Comparison of ENCODE assay signal across 19 cellular contexts in genomic region chr1:2156866-2157265, GRCh38. TPM values are rescaled to one million over a fixed set of nuclear protein-coding genes. Genes with fewer than 3 reads are reported as not detected.
DNase-seq lines count a peak whose midpoint lies in the region; ATAC-seq, FAIRE-seq and TF ChIP-seq lines count a peak whose summit lies in the region.
"Had no signal": no experiment of that assay in that cellular context is flagged by ENCODE, and none has a peak within 500 bp of the region (broad histone marks: within the 10 kb centered on the region; RNA-seq: fewer than 3 reads in every experiment).

No MANE protein-coding gene starts in this region.

- H3K79me2 ChIP-seq in H9 (ENCODE audit: insufficient read depth, low read length) (no peaks in the 10 kb centered on the region; the same call in 1 of the 2 replicates), GM23248 (ENCODE audit: insufficient read depth) (no peaks in the 10 kb centered on the region)

- peak overlapping the region; percentile 76 for H3K27ac ChIP-seq in WERI-Rb-1
- H3K27ac ChIP-seq in H9 (ENCODE audit: insufficient read length, low read depth, low read length), result no peak overlapping the region
- H3K27ac ChIP-seq in GM23248, result no peak overlapping the region

- in situ Hi-C loops in GM23248 (cut with MboI), result no loop called here

- CTCF ChIA-PET in Calu3 (lab: Charles Lee), result no interaction called here

- H2BK5ac ChIP-seq in H9 (ENCODE audit: insufficient read length, low read length), result no peak overlapping the region

- TF ChIP-seq CTCF in D721Med (IDR thresholded peaks at IDR 0.05; ENCODE audit: insufficient read depth, missing control alignments) (no peak), WERI-Rb-1 (IDR thresholded peaks at IDR 0.05; ENCODE audit: low read depth, low read length) (no peak), H9 (conservative IDR thresholded peaks at IDR 0.05) (no peak), Calu3 (IDR thresholded peaks at IDR 0.05; ENCODE audit: unreplicated experiment) (no peak)

- H2AK5ac ChIP-seq in H9 (ENCODE audit: insufficient read length, low read length), result no peak overlapping the region

- H3K27me3 Mint-ChIP-seq in H9 (ENCODE audit: low read depth), result no peaks in the 10 kb centered on the region
- no peaks in the 10 kb centered on the region for H3K27me3 Mint-ChIP-seq in Calu3 (ENCODE audit: unreplicated experiment)
- H3K27me3 Mint-ChIP-seq: CD4-positive, alpha-beta memory T cell had no signal

- H3K23ac ChIP-seq in H9 (ENCODE audit: insufficient read length, low read depth, low read length), result no peak overlapping the region

- no peak overlapping the region for H4K91ac ChIP-seq in H9 (ENCODE audit: insufficient read length, low read depth, low read length)

- H3K4me1 Mint-ChIP-seq in H9 (no peaks in the 10 kb centered on the region), Calu3 (ENCODE audit: low read depth, unreplicated experiment) (no peaks in the 10 kb centered on the region)

- no peak for FAIRE-seq in D721Med (lab: Jason Lieb, UNC)
- FAIRE-seq: GM12891, GM18507, H54 had no signal

- no peak overlapping the region for H2BK20ac ChIP-seq in H9 (ENCODE audit: low read depth, low read length, poor library complexity, severe bottlenecking)

- H3K9me3 Mint-ChIP-seq in H9, result no peaks in the 10 kb centered on the region
- H3K9me3 Mint-ChIP-seq in Calu3 (ENCODE audit: low read depth, unreplicated experiment), result peaks cover 6% of the 10 kb centered on the region

- H3K9me2 ChIP-seq in GM23248 (ENCODE audit: insufficient read depth), result no peaks in the 10 kb centered on the region

- no peak overlapping the region for H2BK120ac ChIP-seq in H9 (ENCODE audit: low read depth, low read length, poor library complexity, severe bottlenecking)

- H3K9ac ChIP-seq in H9 (ENCODE audit: extremely low read depth, insufficient read length, low read length), result no peak overlapping the region
- H3K9ac ChIP-seq in GM23248, result no peak overlapping the region

- no peak for ATAC-seq in HG03045 (IDR thresholded peaks at IDR 0.05; ENCODE audit: unreplicated experiment)

- no peaks in the 10 kb centered on the region for H3K23me2 ChIP-seq in H9 (ENCODE audit: insufficient read length, low read depth, low read length, poor library complexity, severe bottlenecking)

- H3K27me3 ChIP-seq in WERI-Rb-1 (ENCODE audit: insufficient read depth, low read depth, severe bottlenecking) (no peaks in the 10 kb centered on the region), H9 (ENCODE audit: insufficient read depth, low read length) (no peaks in the 10 kb centered on the region), GM23248 (replicated peaks; ENCODE audit: insufficient read depth) (no peaks in the 10 kb centered on the region)

- no TSS peak for BruUV-seq in Calu3 (replicated peaks; lab: Mats Ljungman, UMichigan)

- no peak overlapping the region for H3K56ac ChIP-seq in H9 (ENCODE audit: insufficient read length, low read depth, low read length)

- H3K4me3 Mint-ChIP-seq in H9, result no peak overlapping the region
- no peak overlapping the region for H3K4me3 Mint-ChIP-seq in Calu3 (ENCODE audit: low read depth, unreplicated experiment)
- H3K4me3 Mint-ChIP-seq: CD4-positive, alpha-beta memory T cell had no signal

- H3K4ac ChIP-seq in H9 (ENCODE audit: low read depth, low read length), result no peak overlapping the region

- no peak overlapping the region for H2BK12ac ChIP-seq in H9 (ENCODE audit: insufficient read length, low read depth, low read length)

- no peak overlapping the region for H4K5ac ChIP-seq in H9 (ENCODE audit: insufficient read length, low read depth, low read length)

- H3K36me3 ChIP-seq in WERI-Rb-1 (peaks cover 18% of the 10 kb centered on the region), GM23248 (ENCODE audit: low read depth) (no peaks in the 10 kb centered on the region)

- DNase-seq in D721Med (ENCODE audit: insufficient read length, low spot score), result peak; percentile 38
- DNase-seq in NCI-H524 treated with DMSO at 0.1 percent for 48 hours (lab: John Stamatoyannopoulos, UW), result peak; percentile 88
- peak; percentile 87 for DNase-seq in WERI-Rb-1
- DNase-seq in retina, result peak; percentile 23
- no peak for DNase-seq in H9
- DNase-seq in GM23248, result no peak
- DNase-seq in Calu3, result no peak
- DNase-seq: C1 segment of cervical spinal cord, COR-L47, DMS53, DMS79 treated with DMSO at 0.1 percent for 48 hours, GF-D8, GOT3, HCEC 1CT had no signal

- no peaks in the 10 kb centered on the region for H3F3A ChIP-seq in GM23248 (ENCODE audit: insufficient read depth)

- intact Hi-C loops in Calu3 (cut with micrococcal nuclease; ENCODE audit: unreplicated experiment), result no loop called here

- H3K9me3 ChIP-seq in WERI-Rb-1 (ENCODE audit: severe bottlenecking), result no peaks in the 10 kb centered on the region
- no peaks in the 10 kb centered on the region for H3K9me3 ChIP-seq in H9 (ENCODE audit: control insufficient read depth, low read depth, low read length)
- H3K9me3 ChIP-seq in GM23248 (ENCODE audit: low read depth), result no peaks in the 10 kb centered on the region

- no peaks in the 10 kb centered on the region for H3K4me1 ChIP-seq in H9 (ENCODE audit: insufficient read depth, low read length)
- no peaks in the 10 kb centered on the region for H3K4me1 ChIP-seq in GM23248 (ENCODE audit: insufficient read depth)

- no peak overlapping the region for H2BK15ac ChIP-seq in H9 (ENCODE audit: low read depth, low read length)

- peaks cover 3% of the 10 kb centered on the region for H4K20me1 ChIP-seq in H9 (ENCODE audit: control insufficient read depth, insufficient read depth, insufficient read length)
- no peaks in the 10 kb centered on the region for H4K20me1 ChIP-seq in GM23248 (ENCODE audit: insufficient read depth)

- no peak overlapping the region for H4K8ac ChIP-seq in H9 (replicated peaks; ENCODE audit: insufficient read length, low read depth, low read length)

- H3K4me3 ChIP-seq in WERI-Rb-1 (ENCODE audit: low read depth, low read length), result no peak overlapping the region
- H3K4me3 ChIP-seq in GM23248, result no peak overlapping the region

- H3K18ac ChIP-seq in H9 (ENCODE audit: insufficient read length, low read depth, low read length), result no peak overlapping the region

- no peak overlapping the region; a peak in 1 of 7 replicates for H3K27ac Mint-ChIP-seq in H9
- H3K27ac Mint-ChIP-seq in Calu3 (ENCODE audit: unreplicated experiment), result no peak overlapping the region

- H3K14ac ChIP-seq in H9 (ENCODE audit: insufficient read depth, low read length), result no peak overlapping the region

- H3T11ph ChIP-seq in H9 (ENCODE audit: low read length), result no peak overlapping the region

- no CpG with 5 or more reads among the region's 9 CpGs for WGBS in H9 (ENCODE audit: extremely low coverage, insufficient read length, low lambda C conversion rate)
- 49 to 53% methylated on average over 9 of the region's 9 CpGs for WGBS in GM23248 (ENCODE audit: low coverage in 1 of 2, low lambda C conversion rate in 2 of 2, missing lambda C conversion rate in 2 of 2), 2 experiments

- H2AFZ ChIP-seq in H9 (ENCODE audit: low read length) (no peak overlapping the region), GM23248 (no peak overlapping the region)

- peaks cover 12 to 50% (median 28%) of the 10 kb centered on the region in 3 experiments for H3K36me3 Mint-ChIP-seq in H9 (ENCODE audit: insufficient read depth in 1 of 3, low read depth in 3 of 3)
- H3K36me3 Mint-ChIP-seq in Calu3 (ENCODE audit: insufficient read depth, unreplicated experiment), result peaks cover 28% of the 10 kb centered on the region

- H3K4me2 ChIP-seq in H9 (ENCODE audit: insufficient read depth, insufficient read length, low read length), result no peak overlapping the region
- no peak overlapping the region for H3K4me2 ChIP-seq in GM23248 (ENCODE audit: unreplicated experiment)

- H3K79me1 ChIP-seq in H9 (ENCODE audit: insufficient read depth, low read depth, low read length, poor library complexity, severe bottlenecking), result no peaks in the 10 kb centered on the region

RNA-seq across cellular contexts. Expression of gene FAAP20, which starts 37.7 kb away (rescaled TPM):
- total RNA-seq in H9 (2021) (119 and 125 TPM in 2 replicates), Calu3 (2022) (36.3 and 42.9 TPM in 2 replicates)
- total RNA-seq in GM23248 (2014; rRNA removed; shearing (Covaris generic)), result 33.4 and 34.5 TPM in 2 replicates
- polyA plus RNA-seq in GM23248 (2016; fragmentation: Nextera tagmentation; extraction: Ambion mirVana), result 122 and 127 TPM in 2 replicates

Comparison
In these comparisons a context has a peak if more than half of its experiments do, and no peak if none do; other contexts are left out.
1. DNase-seq: peak in D721Med (single experiment), NCI-H524 treated with DMSO at 0.1 percent for 48 hours (single experiment), WERI-Rb-1 (single experiment) and retina (single experiment); none in H9 (single experiment), GM23248 (single experiment) and Calu3 (single experiment).